12 cellular contexts compared by ENCODE assay signal in the genomic region with DNA sequence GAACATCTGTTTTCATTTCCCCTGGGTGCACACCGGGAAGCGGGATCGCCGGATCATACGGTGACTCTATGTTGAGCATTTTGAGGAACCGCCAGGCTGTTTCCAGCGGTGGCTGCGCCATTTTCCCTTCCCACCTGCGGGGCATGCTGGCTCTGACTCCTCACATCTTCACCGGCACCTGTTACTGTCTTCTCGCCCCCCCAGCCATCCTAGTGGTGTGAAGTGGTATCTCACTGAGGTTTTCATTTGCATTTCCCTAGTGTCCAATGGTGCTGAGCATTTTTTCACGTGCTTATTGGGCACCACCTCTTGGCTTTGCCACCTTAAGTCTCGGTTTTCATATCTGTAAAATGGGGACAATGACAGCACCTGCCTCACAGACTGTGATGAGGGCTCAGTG. TPM values are rescaled to one million over a fixed set of nuclear protein-coding genes. Genes with fewer than 3 reads are reported as not detected.
DNase-seq lines count a peak whose midpoint lies in the region; ATAC-seq and TF ChIP-seq lines count a peak whose summit lies in the region.
"Had no signal": no experiment of that assay in that cellular context is flagged by ENCODE, and none has a peak within 500 bp of the region (broad histone marks: within the 10 kb centered on the region; RNA-seq: fewer than 3 reads in every experiment).

No MANE protein-coding gene starts in this region.

- H3K4me1 Mint-ChIP-seq in nephron, result peaks cover 77% of the 10 kb centered on the region

- no peaks in the 10 kb centered on the region for H3K27me3 ChIP-seq in BJ (ENCODE audit: control insufficient read depth, insufficient read depth, low read length)
- no peaks in the 10 kb centered on the region for H3K27me3 ChIP-seq in HCT116 (ENCODE audit: insufficient read depth, low read length)
- no peaks in the 10 kb centered on the region for H3K27me3 ChIP-seq in brain microvascular endothelial cell (replicated peaks)
- H3K27me3 ChIP-seq: uterus had no signal

- BruUV-seq in HCT116 (replicated peaks; lab: Mats Ljungman, UMichigan), result no TSS peak

- RAD21 ChIA-PET in HCT116 (lab: Charles Lee; ENCODE audit: low non-redundant PET in 1 of 2, low total read pairs in 2 of 2, uncharacterized antibody in 2 of 2, unreplicated experiment in 2 of 2), result no interaction called here

- H3K27me3 Mint-ChIP-seq in nephron (ENCODE audit: low read depth), result peaks cover 40% of the 10 kb centered on the region

- H3K36me3 ChIP-seq in BJ (ENCODE audit: control insufficient read depth, insufficient read depth, low read length) (no peaks in the 10 kb centered on the region), HCT116 (ENCODE audit: control insufficient read depth in 1 of 2, insufficient read depth in 2 of 2, low read length in 2 of 2) (no peaks in the 10 kb centered on the region), brain microvascular endothelial cell (replicated peaks) (no peaks in the 10 kb centered on the region)
- H3K36me3 ChIP-seq: uterus had no signal

- H3K36me3 Mint-ChIP-seq in nephron (ENCODE audit: low read depth), result no peaks in the 10 kb centered on the region

- no peaks in the 10 kb centered on the region for H3K79me2 ChIP-seq in HCT116 (ENCODE audit: insufficient read depth, low read length)

- TF ChIP-seq RAD21 in HCT116 (IDR thresholded peaks at IDR 0.05; ENCODE audit: low read depth), result no peak

- H3K27ac ChIP-seq in HCT116 (ENCODE audit: low read depth, low read length), result no peak overlapping the region
- no peak overlapping the region for H3K27ac ChIP-seq in brain microvascular endothelial cell

- H2AFZ ChIP-seq in HCT116 (ENCODE audit: low read depth, low read length, poor library complexity, severe bottlenecking), result no peak overlapping the region

- TF ChIP-seq CTCF in BJ (IDR thresholded peaks at IDR 0.05; ENCODE audit: insufficient read depth, low read depth, low read length) (peak; percentile 12; the same call in 1 of the 2 replicates), HCT116 (IDR thresholded peaks at IDR 0.05 in 2 of 3, conservative IDR thresholded peaks at IDR 0.05 in 1 of 3; ENCODE audit: borderline replicate concordance in 1 of 3, insufficient read depth in 1 of 3, low read depth in 2 of 3, low read length in 2 of 3) (peak in 2 of 3 experiments; percentile 49 to 50; a peak in 4 of 6 replicates), brain microvascular endothelial cell (IDR thresholded peaks at IDR 0.05; ENCODE audit: low read depth, low read length, missing control alignments) (peak; percentile 49), nephron (IDR thresholded peaks at IDR 0.05; ENCODE audit: unreplicated experiment in 3 of 3) (peak in 2 of 3 experiments; percentile 16 to 26)

- H3K9me3 ChIP-seq in HCT116 (ENCODE audit: control insufficient read depth in 1 of 2, insufficient read depth in 1 of 2, low read depth in 1 of 2, low read length in 2 of 2), result no peaks in the 10 kb centered on the region
- H3K9me3 ChIP-seq: uterus had no signal

- peak overlapping the region in 2 of 3 experiments; percentile 42 to 43 for H3K27ac Mint-ChIP-seq in nephron

- CTCF ChIA-PET in BJ (lab: Yijun Ruan, JAX) (interaction anchor here (1.0 to 1.1 kb wide), 2 partner anchors 16 to 130 kb away, joined by 3 to 5 read pairs; no protein-coding TSS in a partner anchor), HCT116 (lab: Charles Lee) (interaction anchor here (0.7 kb wide), 1 partner anchor 19 kb away, joined by 3 read pairs; no protein-coding TSS in a partner anchor)

- ATAC-seq in HCT116 (peak; percentile 66), GM19324 (IDR thresholded peaks at IDR 0.05; ENCODE audit: low FRiP score, unreplicated experiment) (no peak)

- DNase-seq in BJ (ENCODE audit: low read depth), result no peak
- no peak for DNase-seq in HCT116 (ENCODE audit: low read depth, low spot score)
- no peak for DNase-seq in brain microvascular endothelial cell
- no peak for DNase-seq in HCEC 1CT
- DNase-seq in D341Med (ENCODE audit: low spot score), result no peak
- no peak for DNase-seq in occipital lobe (lab: John Stamatoyannopoulos, UW)
- DNase-seq: amniotic stem cell, Calu3, NCI-H1694, uterus had no signal

- intact Hi-C loops in HCT116 (cut with micrococcal nuclease), result no loop called here

- peaks cover 12 to 26% of the 10 kb centered on the region in 2 experiments for H3K4me1 ChIP-seq in HCT116 (ENCODE audit: control insufficient read depth in 1 of 2, insufficient read depth in 2 of 2, low read length in 2 of 2)

- no peaks in the 10 kb centered on the region for H4K20me1 ChIP-seq in HCT116 (ENCODE audit: insufficient read depth)

- in situ Hi-C loops in brain microvascular endothelial cell (cut with HindIII; ENCODE audit: low pct_ligation_motif_present, low sequenced_read_pairs), result no loop called here

- H3K4me3 ChIP-seq in BJ (ENCODE audit: low read depth, low read length) (no peak overlapping the region), HCT116 (replicated peaks in 1 of 2; ENCODE audit: low read depth in 1 of 2, low read length in 2 of 2) (no peak overlapping the region), brain microvascular endothelial cell (ENCODE audit: low read depth, low read length) (no peak overlapping the region)
- H3K4me3 ChIP-seq: uterus had no signal

- H3K9me2 ChIP-seq in HCT116 (ENCODE audit: insufficient read depth), result no peaks in the 10 kb centered on the region

- H3K4me3 Mint-ChIP-seq in nephron, result no peak overlapping the region

- no peaks in the 10 kb centered on the region for H3K9me3 Mint-ChIP-seq in nephron

- H3K4me2 ChIP-seq in HCT116 (ENCODE audit: low read length), result no peak overlapping the region

- no peak overlapping the region for H3K9ac ChIP-seq in HCT116 (ENCODE audit: low read length)

- POLR2A ChIA-PET in BJ (lab: Charles Lee) (no interaction called here), HCT116 (lab: Charles Lee) (no interaction called here)

- no peak for TF ChIP-seq POLR2A in HCT116 (IDR thresholded peaks at IDR 0.05; ENCODE audit: borderline replicate concordance, extremely low read depth, insufficient read depth, insufficient read length)

TF ChIP-seq in HCT116, 20 proteins besides CTCF, POLR2A, EP300 and RAD21:
- TF ChIP-seq SP1 (IDR thresholded peaks at IDR 0.05; ENCODE audit: low read depth) (no peak), EZH2 (IDR thresholded peaks at IDR 0.05) (no peak), ELF1 (IDR thresholded peaks at IDR 0.05; ENCODE audit: borderline replicate concordance, low read depth) (no peak), FOSL1 (IDR thresholded peaks at IDR 0.05; ENCODE audit: low read depth) (no peak), ZFX (IDR thresholded peaks at IDR 0.05) (no peak), CBX3 (IDR thresholded peaks at IDR 0.05; ENCODE audit: low read depth) (no peak)
- TF ChIP-seq, protein P1, sequence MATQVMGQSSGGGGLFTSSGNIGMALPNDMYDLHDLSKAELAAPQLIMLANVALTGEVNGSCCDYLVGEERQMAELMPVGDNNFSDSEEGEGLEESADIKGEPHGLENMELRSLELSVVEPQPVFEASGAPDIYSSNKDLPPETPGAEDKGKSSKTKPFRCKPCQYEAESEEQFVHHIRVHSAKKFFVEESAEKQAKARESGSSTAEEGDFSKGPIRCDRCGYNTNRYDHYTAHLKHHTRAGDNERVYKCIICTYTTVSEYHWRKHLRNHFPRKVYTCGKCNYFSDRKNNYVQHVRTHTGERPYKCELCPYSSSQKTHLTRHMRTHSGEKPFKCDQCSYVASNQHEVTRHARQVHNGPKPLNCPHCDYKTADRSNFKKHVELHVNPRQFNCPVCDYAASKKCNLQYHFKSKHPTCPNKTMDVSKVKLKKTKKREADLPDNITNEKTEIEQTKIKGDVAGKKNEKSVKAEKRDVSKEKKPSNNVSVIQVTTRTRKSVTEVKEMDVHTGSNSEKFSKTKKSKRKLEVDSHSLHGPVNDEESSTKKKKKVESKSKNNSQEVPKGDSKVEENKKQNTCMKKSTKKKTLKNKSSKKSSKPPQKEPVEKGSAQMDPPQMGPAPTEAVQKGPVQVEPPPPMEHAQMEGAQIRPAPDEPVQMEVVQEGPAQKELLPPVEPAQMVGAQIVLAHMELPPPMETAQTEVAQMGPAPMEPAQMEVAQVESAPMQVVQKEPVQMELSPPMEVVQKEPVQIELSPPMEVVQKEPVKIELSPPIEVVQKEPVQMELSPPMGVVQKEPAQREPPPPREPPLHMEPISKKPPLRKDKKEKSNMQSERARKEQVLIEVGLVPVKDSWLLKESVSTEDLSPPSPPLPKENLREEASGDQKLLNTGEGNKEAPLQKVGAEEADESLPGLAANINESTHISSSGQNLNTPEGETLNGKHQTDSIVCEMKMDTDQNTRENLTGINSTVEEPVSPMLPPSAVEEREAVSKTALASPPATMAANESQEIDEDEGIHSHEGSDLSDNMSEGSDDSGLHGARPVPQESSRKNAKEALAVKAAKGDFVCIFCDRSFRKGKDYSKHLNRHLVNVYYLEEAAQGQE (IDR thresholded peaks at IDR 0.05; ENCODE audit: low read depth), result no peak

RNA-seq across cellular contexts. Expression of gene EML1, which starts 44.1 kb away (rescaled TPM):
- 11.8 and 14.2 TPM in 2 replicates for polyA plus RNA-seq in BJ (2011; rRNA removed)
- polyA minus RNA-seq in BJ (2011; rRNA and poly(A)+ RNA removed), result 20.5 and 48.5 TPM in 2 replicates
- total RNA-seq in HCT116 (2021; ENCODE audit: unreplicated experiment) (7.4 TPM), occipital lobe (137 TPM)
- polyA plus RNA-seq in HCT116 (2012), result 3.6 and 5.2 TPM in 2 replicates

Comparison
In these comparisons a context has a peak if more than half of its experiments do, and no peak if none do; other contexts are left out.
1. RNA of gene EML1, which starts 44.1 kb away (total RNA-seq): 137 TPM in occipital lobe (single experiment); 7.4 TPM in HCT116 (single experiment); every median in the first group is over 10 times any median in the second.
2. Peak in every context shown above with its lines, with median percentiles within 50 percentile points of each other: CTCF ChIP-seq.